Comparison of ENCODE assay signal across 9 cellular contexts in the genomic region with DNA sequence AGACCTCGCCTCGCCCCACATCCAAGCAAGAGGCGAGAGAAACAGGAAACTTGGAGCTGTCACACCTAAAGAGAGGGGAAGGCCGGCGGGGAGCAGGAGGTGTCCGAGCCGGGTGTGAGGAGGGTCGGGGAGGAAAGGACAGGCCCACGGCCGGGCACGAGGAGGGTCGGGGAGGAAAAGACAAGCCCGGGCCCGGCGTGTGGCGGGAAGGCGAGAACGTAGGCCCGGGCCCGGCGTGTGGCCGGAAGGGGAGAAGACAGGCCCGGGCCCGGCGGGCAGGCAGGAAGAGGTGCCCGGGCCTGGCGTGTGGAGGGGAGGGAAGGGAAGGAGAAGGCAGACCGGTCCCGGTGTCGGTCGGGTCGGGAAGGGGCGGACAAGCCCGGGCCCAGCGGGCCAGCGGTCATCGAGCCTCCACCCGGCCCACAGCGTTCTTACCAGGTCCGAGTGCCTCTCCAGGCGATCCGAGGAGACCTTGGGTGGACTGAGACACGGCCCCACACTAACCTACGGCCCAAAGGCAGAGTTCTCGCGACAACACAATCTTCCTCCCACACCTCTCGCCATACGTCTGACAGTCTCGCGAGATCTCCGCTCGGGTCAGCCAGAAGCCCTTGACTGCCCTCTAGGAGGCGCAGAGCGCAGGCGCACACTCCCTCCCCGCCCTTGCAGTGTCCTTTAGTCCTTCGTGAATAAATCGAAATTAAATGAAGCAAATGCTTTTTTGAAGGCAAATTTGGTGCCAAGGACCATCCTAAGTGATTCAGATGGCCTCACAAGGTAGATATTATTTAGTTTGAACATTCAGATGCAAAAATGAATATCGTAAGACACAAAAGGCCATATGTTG. TPM values are rescaled to one million over a fixed set of nuclear protein-coding genes. Genes with fewer than 3 reads are reported as not detected.
DNase-seq lines count a peak whose midpoint lies in the region; ATAC-seq, FAIRE-seq and TF ChIP-seq lines count a peak whose summit lies in the region.
"Had no signal": no experiment of that assay in that cellular context is flagged by ENCODE, and none has a peak within 500 bp of the region (broad histone marks: within the 10 kb centered on the region; RNA-seq: fewer than 3 reads in every experiment).

A gene (minus strand): TSS at position 533 of the 847 bp plus-strand sequence. CDS start 13,943 bp downstream, outside the sequence.

- H3K4me1 Mint-ChIP-seq in central memory CD8-positive, alpha-beta T cell, result peaks cover 48% of the 10 kb centered on the region

- peak within 1 kb of the TSS; percentile 99 for H3K4me3 Mint-ChIP-seq in central memory CD8-positive, alpha-beta T cell

- H3K9me3 Mint-ChIP-seq in central memory CD8-positive, alpha-beta T cell, result no peaks in the 10 kb centered on the region

- no peaks in the 10 kb centered on the region for H3K27me3 Mint-ChIP-seq in central memory CD8-positive, alpha-beta T cell

- H3K36me3 Mint-ChIP-seq in central memory CD8-positive, alpha-beta T cell (ENCODE audit: insufficient read depth), result peaks cover 11% of the 10 kb centered on the region

- H3K79me2 ChIP-seq in keratinocyte (ENCODE audit: control insufficient read depth, insufficient read depth, low read length), result peaks cover 49% of the 10 kb centered on the region

- H3K27me3 ChIP-seq in keratinocyte (ENCODE audit: control insufficient read depth, extremely low read depth, insufficient read depth, low read length), result no peaks in the 10 kb centered on the region

- H3K4me3 ChIP-seq in keratinocyte (ENCODE audit: control insufficient read depth in 2 of 3, extremely low read depth in 1 of 3, insufficient read depth in 2 of 3, low read depth in 1 of 3, low read length in 3 of 3), result peak within 1 kb of the TSS; percentile 81 to 92 (median 89)

- peak within 1 kb of the TSS; percentile 97 for H3K4me2 ChIP-seq in keratinocyte (ENCODE audit: control insufficient read depth, extremely low read depth, insufficient read depth, low read depth, low read length)

- no peak for FAIRE-seq in keratinocyte (lab: Jason Lieb, UNC)
- FAIRE-seq: endometrium had no signal

- ATAC-seq in GM19023 (IDR thresholded peaks at IDR 0.05; ENCODE audit: unreplicated experiment), result peak; percentile 97
- ATAC-seq in HG03280 (IDR thresholded peaks at IDR 0.05; ENCODE audit: unreplicated experiment), result peak; percentile 96
- ATAC-seq in central memory CD8-positive, alpha-beta T cell (replicated peaks; ENCODE audit: extremely low read depth, poor library complexity, severe bottlenecking), result peak; percentile 92

- dilution Hi-C loops in keratinocyte (cut with MboI; ENCODE audit: extremely low pct_ligation_motif_present, low sequenced_read_pairs), result no loop called here

- H3K36me3 ChIP-seq in keratinocyte (ENCODE audit: control insufficient read depth in 2 of 2, extremely low read depth in 1 of 2, insufficient read depth in 2 of 2, low read length in 2 of 2), result no peaks in the 10 kb centered on the region

- H3K4me1 ChIP-seq in keratinocyte (ENCODE audit: control insufficient read depth, extremely low read depth, insufficient read depth, low read length), result peaks cover 24% of the 10 kb centered on the region

- peak within 1 kb of the TSS; percentile 97 for H3K27ac Mint-ChIP-seq in central memory CD8-positive, alpha-beta T cell (ENCODE audit: low read depth)

- H2AFZ ChIP-seq in keratinocyte (ENCODE audit: control insufficient read depth, low read length), result peak within 1 kb of the TSS; percentile 85

- peaks cover 3% of the 10 kb centered on the region for H3K9me1 ChIP-seq in keratinocyte (ENCODE audit: control insufficient read depth, extremely low read depth, insufficient read depth, low read length)

- DNase-seq in AG09319 (ENCODE audit: extremely low read depth, low read depth) (peak; percentile 97), NCI-H345 (lab: John Stamatoyannopoulos, UW) (peak; percentile 90), keratinocyte (ENCODE audit: low read depth, low spot score) (peak; percentile 97)
- peak; percentile 91 for DNase-seq in activated CD4-positive, CD25-positive, alpha-beta regulatory T cell treated with anti-CD3 and anti-CD28 coated beads, Interleukin-2, amount 50 U/mL, for 16 hours (ENCODE audit: low read depth, low spot score)
- DNase-seq in central memory CD8-positive, alpha-beta T cell (ENCODE audit: low spot score in 2 of 2), result peak; percentile 91 to 92
- peak; percentile 87 to 88 for DNase-seq in stimulated activated CD4-positive, alpha-beta T cell treated with anti-CD3 and anti-CD28 coated beads, Interleukin-15, amount 100 ng/mL, for 1 hour (ENCODE audit: low read depth in 1 of 2, low spot score in 1 of 2)

- H3K27ac ChIP-seq in keratinocyte (ENCODE audit: control insufficient read depth, insufficient read depth, low read length), result peak within 1 kb of the TSS; percentile 92

- no peaks in the 10 kb centered on the region for H3K9me3 ChIP-seq in keratinocyte (ENCODE audit: control insufficient read depth, low read depth, low read length)

- peak within 1 kb of the TSS; percentile 94 for H3K9ac ChIP-seq in keratinocyte (ENCODE audit: control insufficient read depth, extremely low read depth, insufficient read depth, low read length)

- TF ChIP-seq CTCF in AG09319 (IDR thresholded peaks at IDR 0.05; ENCODE audit: low read depth, low read length) (peak; percentile 80), keratinocyte (optimal IDR thresholded peaks at IDR 0.05 in 1 of 3, IDR thresholded peaks at IDR 0.05 in 1 of 3, conservative IDR thresholded peaks at IDR 0.05 in 1 of 3; ENCODE audit: extremely low read depth in 1 of 3, insufficient read depth in 2 of 3, low read length in 3 of 3) (peak; percentile 73 to 90 (median 75))

- H4K20me1 ChIP-seq in keratinocyte (ENCODE audit: control insufficient read depth, extremely low read depth, insufficient read depth, low read length), result peaks cover 19% of the 10 kb centered on the region

RNA-seq across cellular contexts. Expression of the gene that starts here (rescaled TPM):
- polyA plus RNA-seq in keratinocyte, result 134 to 179 TPM (median 165 TPM) in 3 replicates
- 44.5 TPM for polyA plus RNA-seq in keratinocyte (2011; ENCODE audit: low read depth)
- polyA plus RNA-seq in keratinocyte (2011; cell fraction: cytosol; rRNA removed), result 92.9 and 182 TPM in 2 replicates
- polyA plus RNA-seq in keratinocyte (2011; cell fraction: nucleus; rRNA removed), result 99.9 and 129 TPM in 2 replicates
- polyA plus RNA-seq in keratinocyte (2012; ENCODE audit: low replicate concordance), result 75.6 and 93.8 TPM in 2 replicates
- 140 to 198 TPM (median 191 TPM) in 3 replicates for polyA minus RNA-seq in keratinocyte
- polyA minus RNA-seq in keratinocyte (2011; cell fraction: cytosol; rRNA and poly(A)+ RNA removed), result 126 TPM
- 77.2 and 126 TPM in 2 replicates for polyA minus RNA-seq in keratinocyte (2011; cell fraction: nucleus; rRNA and poly(A)+ RNA removed)

Comparison
In these comparisons a context has a peak if more than half of its experiments do, and no peak if none do; other contexts are left out.
1. Peak in every context shown above with its lines: DNase-seq, ATAC-seq, H3K4me3 ChIP-seq and H3K27ac ChIP-seq.